8 cellular contexts compared by ENCODE assay signal in the genomic region with DNA sequence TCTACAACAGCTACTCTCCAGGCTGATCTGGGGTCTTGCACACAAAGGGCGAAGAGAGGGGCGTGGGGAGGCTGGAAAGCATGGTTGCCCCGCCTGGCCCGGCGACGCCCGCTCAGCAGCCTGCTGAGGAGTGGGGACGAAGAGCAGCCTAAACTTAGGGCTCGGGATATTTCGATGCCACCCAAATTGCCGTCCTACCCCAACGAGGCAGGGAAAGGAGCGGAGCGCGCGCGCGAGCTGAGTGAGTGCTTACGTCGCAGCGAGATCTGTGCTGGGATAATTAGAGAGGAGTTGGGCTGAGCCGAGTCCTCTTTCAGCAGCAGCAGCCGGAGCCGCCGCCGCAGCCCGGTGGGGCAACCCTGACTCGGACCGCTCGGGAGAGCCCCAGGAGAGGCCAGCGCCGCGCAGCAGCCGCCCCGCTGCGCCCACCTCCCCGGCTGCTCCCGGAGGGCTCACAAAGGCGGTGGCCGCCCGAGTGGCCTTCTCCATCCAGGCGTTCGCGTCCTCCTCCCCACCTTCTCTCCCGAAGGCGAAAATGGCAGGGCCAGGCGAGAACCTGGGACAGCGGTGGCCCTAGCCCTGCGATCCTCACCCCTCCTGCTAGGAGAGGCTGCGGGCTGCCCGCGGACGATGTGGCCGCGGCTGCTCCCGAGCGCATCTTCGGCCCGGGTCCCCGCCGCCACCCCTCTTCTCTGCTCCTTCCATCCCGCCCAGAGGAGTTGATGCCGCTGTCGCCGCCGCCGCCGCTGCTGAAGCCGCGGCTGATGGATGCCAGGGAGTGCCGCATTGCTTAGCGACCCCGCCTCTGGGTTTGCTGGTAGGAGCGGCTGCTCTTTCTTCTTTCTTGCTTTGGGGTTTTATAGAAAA. TPM values are rescaled to one million over a fixed set of nuclear protein-coding genes. Genes with fewer than 3 reads are reported as not detected.
A peak's percentile ranks its signal among the peaks of the same experiment; 100 is the strongest.
DNase-seq lines count a peak whose midpoint lies in the region; ATAC-seq and TF ChIP-seq lines count a peak whose summit lies in the region.

Gene CLVS2, plus strand, starts transcription at position 306 of the 867 bp plus-strand sequence. CDS start 1,543 bp downstream, outside the sequence.

- no peak within 1 kb of the TSS for H3K4me3 ChIP-seq in PC-9
- H3K4me3 ChIP-seq in PC-3 (ENCODE audit: low read length), result no peak within 1 kb of the TSS

- H3K4me2 ChIP-seq in PC-9, result no peak within 1 kb of the TSS
- no peak within 1 kb of the TSS for H3K4me2 ChIP-seq in PC-3 (ENCODE audit: low read length)

- H3F3A ChIP-seq in PC-9 (ENCODE audit: insufficient read depth, low read depth) (no peaks in the 10 kb centered on the region), PC-3 (ENCODE audit: low read length, unreplicated experiment) (no peaks in the 10 kb centered on the region)

- no peak within 1 kb of the TSS for H3K9ac ChIP-seq in PC-3 (ENCODE audit: low read length)

- H3K79me2 ChIP-seq in PC-9 (ENCODE audit: low read depth) (no peaks in the 10 kb centered on the region), PC-3 (ENCODE audit: low read length) (no peaks in the 10 kb centered on the region)

- H3K27ac ChIP-seq in PC-9 (no peak within 1 kb of the TSS), PC-3 (ENCODE audit: low read length) (no peak within 1 kb of the TSS)

- no peaks in the 10 kb centered on the region for H3K27me3 ChIP-seq in PC-9 (ENCODE audit: insufficient read depth, low read depth)
- H3K27me3 ChIP-seq in PC-3 (ENCODE audit: low read length), result peaks cover 24% of the 10 kb centered on the region

- CTCF ChIA-PET in PC-9 (lab: Charles Lee) (no interaction called here), PC-3 (lab: Charles Lee) (no interaction called here)

- H3K36me3 ChIP-seq in PC-9 (ENCODE audit: low read depth) (no peaks in the 10 kb centered on the region), PC-3 (ENCODE audit: low read depth, low read length) (no peaks in the 10 kb centered on the region)

- H3K9me2 ChIP-seq in PC-9 (ENCODE audit: insufficient read depth) (no peaks in the 10 kb centered on the region), PC-3 (replicated peaks; ENCODE audit: low read length) (no peaks in the 10 kb centered on the region)

- H4K20me1 ChIP-seq in PC-9 (ENCODE audit: insufficient read depth) (no peaks in the 10 kb centered on the region), PC-3 (ENCODE audit: low read length) (no peaks in the 10 kb centered on the region)

- POLR2A ChIA-PET in PC-9 (lab: Charles Lee; ENCODE audit: unreplicated experiment), result no interaction called here
- POLR2A ChIA-PET in PC-3 (lab: Charles Lee; ENCODE audit: unreplicated experiment), result no interaction called here

- H3K9me3 ChIP-seq in PC-9 (ENCODE audit: insufficient read depth, low read depth), result no peaks in the 10 kb centered on the region
- no peaks in the 10 kb centered on the region for H3K9me3 ChIP-seq in PC-3 (ENCODE audit: low read length)

- peak; percentile 27 to 62 for ATAC-seq in left cardiac atrium
- ATAC-seq in sciatic nerve, result peak; percentile 51
- no peak for ATAC-seq in PC-3
- ATAC-seq in HG03108 (IDR thresholded peaks at IDR 0.05; ENCODE audit: unreplicated experiment), result no peak

- no TSS peak for BruUV-seq in PC-9 (replicated peaks; lab: Mats Ljungman, UMichigan)
- BruUV-seq in PC-3 (replicated peaks; lab: Mats Ljungman, UMichigan), result no TSS peak

- H3K4me1 ChIP-seq in PC-9 (replicated peaks; ENCODE audit: insufficient read depth), result no peaks in the 10 kb centered on the region
- H3K4me1 ChIP-seq in PC-3 (ENCODE audit: insufficient read depth, low read length), result no peaks in the 10 kb centered on the region

- DNase-seq in H4 (ENCODE audit: low spot score) (peak; percentile 4), PC-9 (no peak), left cardiac atrium (no peak), sciatic nerve (ENCODE audit: low spot score) (no peak), T-helper 1 cell (no peak), PC-3 (no peak)
- no peak for DNase-seq in activated CD4-positive, alpha-beta T cell treated with anti-CD3 and anti-CD28 coated beads, Interleukin-2, amount 50 U/mL, for 1 hour

- intact Hi-C loops in PC-9 (cut with micrococcal nuclease; ENCODE audit: unreplicated experiment), result no loop called here
- intact Hi-C loops in left cardiac atrium (cut with DNase I), result no loop called here
- intact Hi-C loops in sciatic nerve (cut with DNase I), result no loop called here
- intact Hi-C loops in PC-3 (cut with micrococcal nuclease), result no loop called here

- TF ChIP-seq CTCF in PC-9 (conservative IDR thresholded peaks at IDR 0.05), result no peak
- no peak for TF ChIP-seq CTCF in PC-3 (conservative IDR thresholded peaks at IDR 0.05; ENCODE audit: low read depth, low read length)

- H2AFZ ChIP-seq in PC-9, result peak within 1 kb of the TSS; percentile 34
- no peak within 1 kb of the TSS for H2AFZ ChIP-seq in PC-3 (ENCODE audit: low read length)

RNA-seq across cellular contexts. Expression of gene CLVS2, which starts in this region (rescaled TPM):
- total RNA-seq in H4 (2014; rRNA removed; shearing (Covaris generic)), result 0.04 TPM in 1 of 2 replicates, not detected in the other
- not detected in 2 replicates for total RNA-seq in PC-9 (2021)
- total RNA-seq in left cardiac atrium, result under 1 TPM in 1 of 2 donors, not detected in 1; 0.03 TPM
- 0.04 TPM for total RNA-seq in sciatic nerve
- total RNA-seq in PC-3 (2014; rRNA removed), result not detected in 2 replicates

Comparison
In these comparisons a context has a peak if more than half of its experiments do, and no peak if none do; other contexts are left out.
1. Peak in DNase-seq in H4; RNA of the gene not detected or under 1 TPM.
2. Peak in ATAC-seq in left cardiac atrium; RNA of the gene not detected or under 1 TPM.
3. Peak in ATAC-seq in sciatic nerve; RNA of the gene not detected or under 1 TPM.